1 cellular context compared by ENCODE assay signal in the genomic region with DNA sequence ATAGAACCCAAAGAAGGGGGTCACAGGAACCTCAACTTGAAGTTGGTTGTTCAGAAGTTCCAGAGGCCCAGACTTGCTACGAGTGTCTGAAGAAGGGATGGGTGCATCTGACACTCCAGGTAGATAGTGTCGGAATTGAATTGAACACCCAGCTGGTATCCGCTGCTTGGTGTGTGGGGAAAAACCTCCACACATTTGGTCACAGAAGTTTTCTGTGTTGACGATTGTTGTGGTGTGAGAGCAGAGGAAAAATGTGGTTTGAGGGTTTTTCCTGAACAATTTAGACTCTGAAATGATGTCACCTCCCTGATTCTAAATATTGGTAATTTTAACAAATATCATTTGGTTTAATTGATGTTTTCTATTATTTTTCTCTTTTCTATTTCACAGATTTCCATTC.
TF ChIP-seq lines count a peak whose summit lies in the region.

No MANE protein-coding gene starts in this region.

TF ChIP-seq in GM12878, 131 proteins besides CTCF, POLR2A, EP300 and RAD21 (continued from another document):
- TF ChIP-seq IKZF2 (IDR thresholded peaks at IDR 0.05) (peak; percentile 41 to 42; a peak in 2 of 4 replicates), MTA3 (IDR thresholded peaks at IDR 0.05; ENCODE audit: borderline replicate concordance, low read length) (no peak), CUX1 (IDR thresholded peaks at IDR 0.05; ENCODE audit: insufficient replicate concordance, low read depth, low read length) (no peak), BHLHE40 (IDR thresholded peaks at IDR 0.05; ENCODE audit: borderline replicate concordance in 1 of 2, low read depth in 2 of 2, low read length in 1 of 2) (no peak), CBFB (IDR thresholded peaks at IDR 0.05; ENCODE audit: low read depth) (peak; percentile 56; the same call in 1 of the 2 replicates), RAD51 (IDR thresholded peaks at IDR 0.05) (no peak), POLR2AphosphoS2 (IDR thresholded peaks at IDR 0.05; ENCODE audit: low read depth, low read length) (no peak), SRF (IDR thresholded peaks at IDR 0.05; ENCODE audit: low read depth in 2 of 2, low read length in 2 of 2) (no peak), MTA2 (IDR thresholded peaks at IDR 0.05; ENCODE audit: low read depth) (no peak), SIN3A (IDR thresholded peaks at IDR 0.05; ENCODE audit: low read depth, low read length) (no peak), NFIC (IDR thresholded peaks at IDR 0.05; ENCODE audit: low read depth, low read length) (peak; percentile 60; the same call in 1 of the 2 replicates), CREM (IDR thresholded peaks at IDR 0.05; ENCODE audit: low read depth) (0 out of 2 replicates have a peak, but pooled peaks have one; percentile 15), JUNB (IDR thresholded peaks at IDR 0.05) (peak; percentile 33), ZNF207 (IDR thresholded peaks at IDR 0.05; ENCODE audit: borderline replicate concordance) (no peak), ASH2L (IDR thresholded peaks at IDR 0.05; ENCODE audit: borderline replicate concordance, low read depth) (no peak), BCL11A (IDR thresholded peaks at IDR 0.05; ENCODE audit: low read depth, low read length) (no peak), ATF7 (IDR thresholded peaks at IDR 0.05; ENCODE audit: low read depth) (peak; percentile 66), CHD1 (IDR thresholded peaks at IDR 0.05; ENCODE audit: low read depth, low read length) (no peak), EED (IDR thresholded peaks at IDR 0.05; ENCODE audit: low read depth) (peak; percentile 66; the same call in 1 of the 2 replicates), TCF7 (IDR thresholded peaks at IDR 0.05; ENCODE audit: borderline replicate concordance) (peak; percentile 31; the same call in 1 of the 2 replicates)
